Comparison of ENCODE assay signal across 8 cellular contexts in genomic region chr14:105092124-105092911, GRCh38. TPM values are rescaled to one million over a fixed set of nuclear protein-coding genes. Genes with fewer than 3 reads are reported as not detected.
DNase-seq lines count a peak whose midpoint lies in the region; ATAC-seq lines count a peak whose summit lies in the region.

No MANE protein-coding gene starts in this region.

- no peak for ATAC-seq in activated naive CD8-positive, alpha-beta T cell treated with anti-CD3 and anti-CD28 coated beads, Interleukin-2, amount 50 U/mL, for 24 hours
- no peak for ATAC-seq in stimulated activated naive CD8-positive, alpha-beta T cell treated with anti-CD3 and anti-CD28 coated beads, Interleukin-15, amount 100 ng/mL, for 72 hours
- ATAC-seq in GM21825 (IDR thresholded peaks at IDR 0.05; ENCODE audit: unreplicated experiment), result no peak

- DNase-seq in activated naive CD4-positive, alpha-beta T cell treated with anti-CD3 and anti-CD28 coated beads, Interleukin-2, amount 50 U/mL, for 16 hours, result no peak
- no peak for DNase-seq in activated naive CD8-positive, alpha-beta T cell treated with anti-CD3 and anti-CD28 coated beads, Interleukin-2, amount 50 U/mL, for 24 hours
- DNase-seq in immature natural killer cell (no peak), SW 1271 (lab: John Stamatoyannopoulos, UW) (no peak), NCI-H2196 (lab: John Stamatoyannopoulos, UW; ENCODE audit: unreplicated experiment) (no peak)
- peak in 1 of 2 donors; percentile 24 for DNase-seq in stimulated activated naive CD8-positive, alpha-beta T cell treated with anti-CD3 and anti-CD28 coated beads, Interleukin-15, amount 100 ng/mL, for 72 hours

- peak overlapping the region; percentile 84 for H3K27ac Mint-ChIP-seq in activated naive CD4-positive, alpha-beta T cell treated with anti-CD3 and anti-CD28 coated beads, Interleukin-2, amount 50 U/mL, for 24 hours
- H3K27ac Mint-ChIP-seq in activated naive CD8-positive, alpha-beta T cell treated with anti-CD3 and anti-CD28 coated beads, Interleukin-2, amount 50 U/mL, for 24 hours, result no peak overlapping the region
- H3K27ac Mint-ChIP-seq in immature natural killer cell, result peak overlapping the region; percentile 57 to 77 (median 64)
- peak overlapping the region in 1 of 2 donors; percentile 87 for H3K27ac Mint-ChIP-seq in stimulated activated naive CD8-positive, alpha-beta T cell treated with anti-CD3 and anti-CD28 coated beads, Interleukin-15, amount 100 ng/mL, for 72 hours

- no peaks in the 10 kb centered on the region for H3K36me3 Mint-ChIP-seq in activated naive CD4-positive, alpha-beta T cell treated with anti-CD3 and anti-CD28 coated beads, Interleukin-2, amount 50 U/mL, for 24 hours
- H3K36me3 Mint-ChIP-seq in activated naive CD8-positive, alpha-beta T cell treated with anti-CD3 and anti-CD28 coated beads, Interleukin-2, amount 50 U/mL, for 24 hours (ENCODE audit: low read depth), result no peaks in the 10 kb centered on the region
- H3K36me3 Mint-ChIP-seq in immature natural killer cell, result peaks cover 0 to 6% (median 0%) of the 10 kb centered on the region in 3 donors

- H3K9me3 Mint-ChIP-seq in activated naive CD4-positive, alpha-beta T cell treated with anti-CD3 and anti-CD28 coated beads, Interleukin-2, amount 50 U/mL, for 24 hours, result no peaks in the 10 kb centered on the region
- no peaks in the 10 kb centered on the region for H3K9me3 Mint-ChIP-seq in activated naive CD8-positive, alpha-beta T cell treated with anti-CD3 and anti-CD28 coated beads, Interleukin-2, amount 50 U/mL, for 24 hours
- no peaks in the 10 kb centered on the region for H3K9me3 Mint-ChIP-seq in immature natural killer cell
- H3K9me3 Mint-ChIP-seq in stimulated activated naive CD8-positive, alpha-beta T cell treated with anti-CD3 and anti-CD28 coated beads, Interleukin-15, amount 100 ng/mL, for 72 hours, result no peaks in the 10 kb centered on the region

- peaks cover 15% of the 10 kb centered on the region for H3K4me1 Mint-ChIP-seq in activated naive CD4-positive, alpha-beta T cell treated with anti-CD3 and anti-CD28 coated beads, Interleukin-2, amount 50 U/mL, for 24 hours
- peaks cover 18% of the 10 kb centered on the region for H3K4me1 Mint-ChIP-seq in activated naive CD8-positive, alpha-beta T cell treated with anti-CD3 and anti-CD28 coated beads, Interleukin-2, amount 50 U/mL, for 24 hours
- peaks cover 0 to 16% of the 10 kb centered on the region in 2 donors for H3K4me1 Mint-ChIP-seq in immature natural killer cell
- H3K4me1 Mint-ChIP-seq in stimulated activated naive CD8-positive, alpha-beta T cell treated with anti-CD3 and anti-CD28 coated beads, Interleukin-15, amount 100 ng/mL, for 72 hours, result peaks cover 44% of the 10 kb centered on the region

- H3K27me3 Mint-ChIP-seq in activated naive CD4-positive, alpha-beta T cell treated with anti-CD3 and anti-CD28 coated beads, Interleukin-2, amount 50 U/mL, for 24 hours, result no peaks in the 10 kb centered on the region
- H3K27me3 Mint-ChIP-seq in activated naive CD8-positive, alpha-beta T cell treated with anti-CD3 and anti-CD28 coated beads, Interleukin-2, amount 50 U/mL, for 24 hours, result peaks cover 5% of the 10 kb centered on the region
- H3K27me3 Mint-ChIP-seq in immature natural killer cell (ENCODE audit: low read depth in 3 of 3), result peaks cover 2 to 7% (median 4%) of the 10 kb centered on the region in 3 donors
- peaks cover 8% of the 10 kb centered on the region for H3K27me3 Mint-ChIP-seq in stimulated activated naive CD8-positive, alpha-beta T cell treated with anti-CD3 and anti-CD28 coated beads, Interleukin-15, amount 100 ng/mL, for 72 hours

- H3K4me3 Mint-ChIP-seq in activated naive CD4-positive, alpha-beta T cell treated with anti-CD3 and anti-CD28 coated beads, Interleukin-2, amount 50 U/mL, for 24 hours, result peak overlapping the region; percentile 78
- peak overlapping the region; percentile 67 for H3K4me3 Mint-ChIP-seq in activated naive CD8-positive, alpha-beta T cell treated with anti-CD3 and anti-CD28 coated beads, Interleukin-2, amount 50 U/mL, for 24 hours
- H3K4me3 Mint-ChIP-seq in immature natural killer cell, result peak overlapping the region; percentile 69 to 86 (median 78)
- peak overlapping the region; percentile 87 to 90 for H3K4me3 Mint-ChIP-seq in stimulated activated naive CD8-positive, alpha-beta T cell treated with anti-CD3 and anti-CD28 coated beads, Interleukin-15, amount 100 ng/mL, for 72 hours

RNA-seq across cellular contexts. Expression of gene GPR132, which starts 27.1 kb away (rescaled TPM):
- polyA plus RNA-seq in immature natural killer cell, result 10 to 100 TPM in 1 of 3 donors, 1 to 10 TPM in 2; 5.8 to 25.6 (median 8.4) TPM
